Comparison of ENCODE assay signal across 16 cellular contexts in genomic region chr2:20557226-20557625, GRCh38.
DNase-seq lines count a peak whose midpoint lies in the region; ATAC-seq and TF ChIP-seq lines count a peak whose summit lies in the region.
"Had no signal": no experiment of that assay in that cellular context is flagged by ENCODE, and none has a peak within 500 bp of the region (broad histone marks: within the 10 kb centered on the region; RNA-seq: fewer than 3 reads in every experiment).

No MANE protein-coding gene starts in this region.

- peaks cover 7% of the 10 kb centered on the region for H3F3A ChIP-seq in neural progenitor cell (ENCODE audit: low read depth)

- H3K27me3 Mint-ChIP-seq in T-helper 17 cell (peaks cover 27% of the 10 kb centered on the region), neural progenitor cell (ENCODE audit: insufficient read depth, low read depth) (peaks cover 3% of the 10 kb centered on the region)

- no peaks in the 10 kb centered on the region for H3K36me3 ChIP-seq in BLaER1 treated with 17β-estradiol and CSF1 and Interleukin-3, amounts not matched to agents 10 nM and 100 nM
- no peaks in the 10 kb centered on the region for H3K36me3 ChIP-seq in HUES48 (ENCODE audit: control insufficient read depth, insufficient read depth, low read length)
- H3K36me3 ChIP-seq in neural progenitor cell, result no peaks in the 10 kb centered on the region

- H3K4me1 ChIP-seq in BLaER1 treated with 17β-estradiol and CSF1 and Interleukin-3, amounts not matched to agents 10 nM and 100 nM, result peaks cover 25 to 79% (median 62%) of the 10 kb centered on the region in 10 experiments
- peaks cover 26% of the 10 kb centered on the region for H3K4me1 ChIP-seq in HUES48 (ENCODE audit: control insufficient read depth, insufficient read depth, low read length)
- peaks cover 15% of the 10 kb centered on the region for H3K4me1 ChIP-seq in neural progenitor cell
- H3K4me1 ChIP-seq: A549 had no signal

- H3K36me3 Mint-ChIP-seq in T-helper 17 cell (ENCODE audit: low read depth), result peaks cover 3% of the 10 kb centered on the region
- no peaks in the 10 kb centered on the region for H3K36me3 Mint-ChIP-seq in neural progenitor cell
- H3K36me3 Mint-ChIP-seq: CD14-positive monocyte; CD8-positive, alpha-beta memory T cell had no signal

- ATAC-seq in T-helper 17 cell, result no peak
- ATAC-seq: A549, HCT116 had no signal

- H3K9ac ChIP-seq in BLaER1 treated with 17β-estradiol and CSF1 and Interleukin-3, amounts not matched to agents 10 nM and 100 nM, result no peak overlapping the region
- no peak overlapping the region for H3K9ac ChIP-seq in HUES48 (ENCODE audit: low read depth, low read length)
- no peak overlapping the region for H3K9ac ChIP-seq in neural progenitor cell

- H2AFZ ChIP-seq in neural progenitor cell (replicated peaks), result no peak overlapping the region

- H3K27ac Mint-ChIP-seq in T-helper 17 cell (peak overlapping the region; percentile 16), neural progenitor cell (no peak overlapping the region)
- H3K27ac Mint-ChIP-seq: CD4-positive, alpha-beta T cell had no signal

- H3K27ac ChIP-seq in BLaER1 treated with 17β-estradiol and CSF1 and Interleukin-3, amounts not matched to agents 10 nM and 100 nM, result no peak overlapping the region
- H3K27ac ChIP-seq in HUES48 (ENCODE audit: low read depth, low read length) (peak overlapping the region; percentile 34), neural progenitor cell (no peak overlapping the region)
- H3K27ac ChIP-seq: A549 had no signal

- peak overlapping the region in 9 of 11 experiments; percentile 4 to 83 (median 72); a peak in 17 of 22 replicates for H3K4me2 ChIP-seq in BLaER1 treated with 17β-estradiol and CSF1 and Interleukin-3, amounts not matched to agents 10 nM and 100 nM
- peak overlapping the region; percentile 47 for H3K4me2 ChIP-seq in neural progenitor cell
- H3K4me2 ChIP-seq: A549 had no signal

- no peak for DNase-seq in T-helper 17 cell
- DNase-seq in neural progenitor cell (ENCODE audit: low spot score), result no peak
- DNase-seq in superior temporal gyrus (ENCODE audit: extremely low spot score), result no peak
- no peak for DNase-seq in NOMO-1 (lab: John Stamatoyannopoulos, UW; ENCODE audit: unreplicated experiment in 2 of 2)
- no peak for DNase-seq in NCI-H1092 treated with DMSO at 0.1 percent for 48 hours (lab: John Stamatoyannopoulos, UW)
- DNase-seq: 8988T; CD4-positive, alpha-beta T cell; CD8-positive, alpha-beta memory T cell; DMS 273 treated with DMSO at 0.1 percent for 48 hours; DMS79; GF-D8 had no signal

- no peak for TF ChIP-seq CTCF in neural progenitor cell (IDR thresholded peaks at IDR 0.05)

- H3K4me3 Mint-ChIP-seq in T-helper 17 cell, result no peak overlapping the region
- H3K4me3 Mint-ChIP-seq in neural progenitor cell, result no peak overlapping the region
- H3K4me3 Mint-ChIP-seq: CD4-positive, alpha-beta T cell; CD8-positive, alpha-beta memory T cell had no signal

- peaks cover 0 to 15% (median 0%) of the 10 kb centered on the region in 11 experiments; a peak in 3 of 22 replicates for H3K27me3 ChIP-seq in BLaER1 treated with 17β-estradiol and CSF1 and Interleukin-3, amounts not matched to agents 10 nM and 100 nM
- H3K27me3 ChIP-seq in HUES48 (ENCODE audit: control insufficient read depth, insufficient read depth, low read length) (no peaks in the 10 kb centered on the region), neural progenitor cell (peaks cover 6% of the 10 kb centered on the region)

- no peaks in the 10 kb centered on the region for H3K9me3 ChIP-seq in BLaER1 treated with 17β-estradiol and CSF1 and Interleukin-3, amounts not matched to agents 10 nM and 100 nM (replicated peaks in 1 of 11)
- no peaks in the 10 kb centered on the region for H3K9me3 ChIP-seq in HUES48 (ENCODE audit: control insufficient read depth, insufficient read depth, low read length)
- H3K9me3 ChIP-seq in T-helper 17 cell (ENCODE audit: control insufficient read depth, low read length, poor library complexity, severe bottlenecking), result no peaks in the 10 kb centered on the region
- H3K9me3 ChIP-seq in neural progenitor cell (ENCODE audit: low read depth), result no peaks in the 10 kb centered on the region
- H3K9me3 ChIP-seq: A549 had no signal

- H3K4me1 Mint-ChIP-seq in T-helper 17 cell (peaks cover 3% of the 10 kb centered on the region), neural progenitor cell (peaks cover 40% of the 10 kb centered on the region)
- H3K4me1 Mint-ChIP-seq: CD14-positive monocyte; CD8-positive, alpha-beta memory T cell had no signal

- peaks cover 7% of the 10 kb centered on the region for H3K9me3 Mint-ChIP-seq in neural progenitor cell
- H3K9me3 Mint-ChIP-seq: CD4-positive, alpha-beta T cell; CD8-positive, alpha-beta memory T cell had no signal

- peaks cover 0 to 6% (median 0%) of the 10 kb centered on the region in 11 experiments; a peak in 1 of 22 replicates for H4K20me1 ChIP-seq in BLaER1 treated with 17β-estradiol and CSF1 and Interleukin-3, amounts not matched to agents 10 nM and 100 nM
- H4K20me1 ChIP-seq in neural progenitor cell (ENCODE audit: low read depth), result no peaks in the 10 kb centered on the region

- H3K4me3 ChIP-seq in BLaER1 treated with 17β-estradiol and CSF1 and Interleukin-3, amounts not matched to agents 10 nM and 100 nM, result no peak overlapping the region
- H3K4me3 ChIP-seq in HUES48 (ENCODE audit: low read depth, low read length) (no peak overlapping the region), neural progenitor cell (no peak overlapping the region)
- H3K4me3 ChIP-seq: A549 had no signal

- H3K79me2 ChIP-seq in neural progenitor cell (ENCODE audit: low read depth), result no peaks in the 10 kb centered on the region
